11 cellular contexts compared by ENCODE assay signal in the genomic region with DNA sequence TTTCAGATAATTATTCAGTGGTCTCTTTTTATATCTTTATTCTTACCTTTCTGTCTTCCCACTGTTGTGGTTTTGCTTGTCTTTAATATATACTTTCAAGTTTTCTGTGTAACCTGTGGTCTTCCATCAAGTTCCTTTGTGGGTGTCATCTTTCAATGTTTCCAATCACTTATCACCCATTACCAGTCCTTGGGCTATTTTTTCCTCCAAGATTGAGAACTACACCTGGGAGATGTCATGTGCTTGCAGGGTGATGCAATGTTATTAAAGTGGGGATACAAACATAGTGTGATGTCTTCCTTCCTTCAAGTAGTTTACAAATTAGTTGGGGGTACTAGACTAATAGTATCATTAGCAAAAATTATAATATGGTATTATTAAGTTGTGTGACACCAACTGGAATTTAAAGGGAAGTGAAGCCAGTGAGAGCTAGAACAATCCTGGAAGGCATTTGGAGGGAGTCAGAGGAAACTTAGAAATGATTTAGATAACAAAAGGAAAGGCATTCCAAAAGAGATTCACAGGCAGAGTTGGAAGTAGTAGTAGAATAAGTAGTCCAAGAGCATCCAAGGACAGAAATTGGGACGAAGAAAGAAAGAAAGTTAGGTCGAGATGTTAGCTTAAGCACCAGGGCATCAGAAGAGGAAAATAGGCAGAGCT. TPM values are rescaled to one million over a fixed set of nuclear protein-coding genes. Genes with fewer than 3 reads are reported as not detected.
DNase-seq lines count a peak whose midpoint lies in the region; ATAC-seq and TF ChIP-seq lines count a peak whose summit lies in the region.
"Had no signal": no experiment of that assay in that cellular context is flagged by ENCODE, and none has a peak within 500 bp of the region (broad histone marks: within the 10 kb centered on the region; RNA-seq: fewer than 3 reads in every experiment).

No MANE protein-coding gene starts in this region.

- H3K27ac ChIP-seq in breast epithelium (no peak overlapping the region), Panc1 (ENCODE audit: low read length) (peak overlapping the region; percentile 57; the same call in 1 of the 2 replicates), hepatocyte (no peak overlapping the region)

- H3K9me3 ChIP-seq in breast epithelium (no peaks in the 10 kb centered on the region), Panc1 (ENCODE audit: control insufficient read depth, insufficient read depth, low read depth, low read length) (peaks cover 6% of the 10 kb centered on the region; the same call in 1 of the 2 replicates), hepatocyte (ENCODE audit: low read depth) (no peaks in the 10 kb centered on the region)

- H3K27me3 ChIP-seq in breast epithelium, result no peaks in the 10 kb centered on the region
- no peaks in the 10 kb centered on the region for H3K27me3 ChIP-seq in Panc1 (ENCODE audit: control insufficient read depth, insufficient read depth, low read length)
- H3K27me3 ChIP-seq in hepatocyte, result no peaks in the 10 kb centered on the region

- H3K27ac Mint-ChIP-seq in MCF 10A (ENCODE audit: low read depth, unreplicated experiment), result peak overlapping the region; percentile 97

- WGBS in hepatocyte (ENCODE audit: low lambda C conversion rate, missing lambda C conversion rate), result 80% methylated on average over 2 of the region's 2 CpGs

- peaks cover 14% of the 10 kb centered on the region for H4K20me1 ChIP-seq in hepatocyte (ENCODE audit: insufficient read depth, poor library complexity, severe bottlenecking)

- H2AFZ ChIP-seq in hepatocyte, result no peak overlapping the region

- H3K4me3 Mint-ChIP-seq in MCF 10A (ENCODE audit: unreplicated experiment), result peak overlapping the region; percentile 90

- no peaks in the 10 kb centered on the region for H3K36me3 Mint-ChIP-seq in MCF 10A (ENCODE audit: insufficient read depth, unreplicated experiment)

- CTCF ChIA-PET in MCF 10A (lab: Yijun Ruan, JAX) (interaction anchor here (0.5 to 1.4 kb wide), 3 partner anchors 9 to 104 kb away, joined by 3 to 7 read pairs (median 4); no protein-coding TSS in a partner anchor), Panc1 (lab: Charles Lee) (no interaction called here)

- in situ Hi-C loops in Panc1 (cut with HindIII; ENCODE audit: low pct_unique_long_range_greater_than_20kb, low sequenced_read_pairs), result no loop called here

- peaks cover 78% of the 10 kb centered on the region for H3K79me2 ChIP-seq in hepatocyte

- DNase-seq in MCF 10A (ENCODE audit: unreplicated experiment), result peak; percentile 15
- DNase-seq in breast epithelium (ENCODE audit: low spot score in 2 of 2), result no peak
- DNase-seq in Panc1 (ENCODE audit: low read depth, low spot score), result no peak
- no peak for DNase-seq in hepatocyte (ENCODE audit: low spot score)
- no peak for DNase-seq in NCI-H1092 treated with DMSO at 0.1 percent for 48 hours (lab: John Stamatoyannopoulos, UW)
- no peak for DNase-seq in sciatic nerve (ENCODE audit: low spot score)
- DNase-seq: foreskin melanocyte, NCI-H2081, posterior cingulate gyrus had no signal

- peaks cover 25% of the 10 kb centered on the region for H3K4me1 Mint-ChIP-seq in MCF 10A (ENCODE audit: insufficient read depth, unreplicated experiment)

- no peaks in the 10 kb centered on the region for H3K9me2 ChIP-seq in hepatocyte (replicated peaks; ENCODE audit: insufficient read depth)

- BruUV-seq in MCF 10A (replicated peaks; lab: Mats Ljungman, UMichigan) (no TSS peak), Panc1 (replicated peaks; lab: Mats Ljungman, UMichigan) (no TSS peak)

- ATAC-seq in Panc1 (no peak), GM19467 (IDR thresholded peaks at IDR 0.05; ENCODE audit: unreplicated experiment) (no peak), GM19452 (IDR thresholded peaks at IDR 0.05; ENCODE audit: unreplicated experiment) (no peak), sciatic nerve (no peak)

- no peaks in the 10 kb centered on the region for H3K27me3 Mint-ChIP-seq in MCF 10A (ENCODE audit: insufficient read depth, unreplicated experiment)

- H3K9me3 Mint-ChIP-seq in MCF 10A (ENCODE audit: unreplicated experiment), result peaks cover 6% of the 10 kb centered on the region

- intact Hi-C loops in MCF 10A (cut with micrococcal nuclease), result loop anchor here (5.0 to 10.0 kb wide), 2 partner anchors 73 to 216 kb away; no protein-coding TSS in a partner anchor
- intact Hi-C loops in breast epithelium (cut with DNase I; ENCODE audit: low total_unique reads), result no loop called here
- intact Hi-C loops in Panc1 (cut with micrococcal nuclease; ENCODE audit: unreplicated experiment), result no loop called here
- intact Hi-C loops in sciatic nerve (cut with DNase I), result no loop called here

- TF ChIP-seq CTCF in MCF 10A (IDR thresholded peaks at IDR 0.05; ENCODE audit: unreplicated experiment) (no peak), breast epithelium (IDR thresholded peaks at IDR 0.05) (no peak), Panc1 (IDR thresholded peaks at IDR 0.05) (no peak), hepatocyte (IDR thresholded peaks at IDR 0.05; ENCODE audit: poor library complexity) (no peak)

- TF ChIP-seq POLR2A in breast epithelium (IDR thresholded peaks at IDR 0.05), result no peak

- H3K36me3 ChIP-seq in breast epithelium, result no peaks in the 10 kb centered on the region
- H3K36me3 ChIP-seq in Panc1 (ENCODE audit: control insufficient read depth, insufficient read depth, low read length), result no peaks in the 10 kb centered on the region
- no peaks in the 10 kb centered on the region for H3K36me3 ChIP-seq in hepatocyte (replicated peaks; ENCODE audit: insufficient read depth, low read depth)

- H3K4me3 ChIP-seq in breast epithelium, result no peak overlapping the region
- H3K4me3 ChIP-seq in Panc1 (ENCODE audit: low read depth in 2 of 2, low read length in 2 of 2), result peak overlapping the region; percentile 18 to 88
- H3K4me3 ChIP-seq in hepatocyte, result no peak overlapping the region

- peak overlapping the region; percentile 80 for H3K4me2 ChIP-seq in hepatocyte

- H3K4me1 ChIP-seq in breast epithelium (peaks cover 0 to 16% of the 10 kb centered on the region in 2 donors), Panc1 (ENCODE audit: control insufficient read depth, insufficient read depth, low read length) (peaks cover 19% of the 10 kb centered on the region), hepatocyte (ENCODE audit: insufficient read depth) (peaks cover 18% of the 10 kb centered on the region)

- POLR2A ChIA-PET in MCF 10A (lab: Yijun Ruan, JAX) (interaction anchor here (1.1 to 7.5 kb wide), 5 partner anchors 104 to 269 kb away, joined by 3 to 94 read pairs (median 4); partner anchors contain the start of gene CDADC1), Panc1 (lab: Charles Lee) (interaction anchor here (0.6 kb wide), 1 partner anchor 21 kb away, joined by 3 read pairs; no protein-coding TSS in a partner anchor)

RNA-seq across cellular contexts. Expression of gene FNDC3A, which starts 3.4 kb away (rescaled TPM):
- 61.4 and 63.0 TPM in 2 replicates for total RNA-seq in MCF 10A (2022)
- total RNA-seq in breast epithelium, result 10 to 100 TPM; 45.3 to 85.8 (median 57.7) TPM
- total RNA-seq in Panc1 (2021; ENCODE audit: unreplicated experiment), result 24.3 TPM
- polyA plus RNA-seq in Panc1 (2012; ENCODE audit: insufficient read length), result 8.5 TPM
- 62.0 and 73.5 TPM in 2 replicates for total RNA-seq in hepatocyte
- polyA plus RNA-seq in hepatocyte, result 21.9 and 22.8 TPM in 2 replicates
- 60.0 TPM for total RNA-seq in sciatic nerve

Comparison
In these comparisons a context has a peak if more than half of its experiments do, and no peak if none do; other contexts are left out.
1. H3K4me3 ChIP-seq: peak in Panc1 (2 of 2); none in breast epithelium (0 of 3) and hepatocyte (single experiment).